In the genomic region with DNA sequence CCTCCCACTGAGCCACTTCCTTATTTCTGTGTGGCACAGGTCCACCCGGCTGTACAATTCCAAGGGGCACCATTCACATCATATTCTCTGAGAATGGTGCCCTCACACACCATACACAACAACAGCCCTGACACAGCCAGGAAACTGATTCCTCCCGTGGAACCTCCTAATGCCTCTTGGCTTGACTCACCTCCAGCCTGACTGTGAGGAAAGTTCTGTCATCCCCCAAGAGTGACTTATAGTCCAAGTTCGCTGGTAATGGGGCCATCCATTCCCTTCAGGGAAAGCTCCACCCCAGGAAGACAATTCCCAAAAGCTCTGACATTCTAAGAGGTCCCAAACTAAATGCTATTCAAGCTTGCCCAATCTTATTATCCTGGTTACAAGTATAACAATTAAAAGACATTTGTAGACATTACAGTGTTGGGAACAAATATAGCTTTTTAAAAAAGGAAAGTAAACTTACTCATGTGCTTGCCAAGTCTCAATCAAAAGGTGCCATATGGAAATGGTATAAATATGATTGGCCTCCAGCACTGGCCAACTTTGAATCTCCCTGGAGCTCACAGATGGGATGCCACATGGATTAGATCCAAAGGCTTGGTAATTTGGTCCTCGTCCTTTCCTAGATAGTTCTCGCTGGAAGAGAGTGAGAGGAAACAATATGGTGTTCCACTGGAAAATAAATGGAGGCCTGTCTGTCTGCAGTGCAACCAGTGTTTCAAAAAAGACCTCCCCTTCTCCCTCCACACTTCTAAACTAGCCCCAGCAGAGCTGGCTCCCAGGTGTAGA, we compare ENCODE assay signal across 35 cellular contexts. TPM values are rescaled to one million over a fixed set of nuclear protein-coding genes. Genes with fewer than 3 reads are reported as not detected.
DNase-seq lines count a peak whose midpoint lies in the region; ATAC-seq and TF ChIP-seq lines count a peak whose summit lies in the region.
"Had no signal": no experiment of that assay in that cellular context is flagged by ENCODE, and none has a peak within 500 bp of the region (broad histone marks: within the 10 kb centered on the region; RNA-seq: fewer than 3 reads in every experiment).

No MANE protein-coding gene starts in this region.

- H3K27me3 Mint-ChIP-seq in Calu3 (ENCODE audit: unreplicated experiment): peaks cover 34% of the 10 kb centered on the region

- peaks cover 15% of the 10 kb centered on the region for H3K4me1 Mint-ChIP-seq in Calu3 (ENCODE audit: low read depth, unreplicated experiment)

- DNase-seq in DMS 273 treated with DMSO at 0.1 percent for 48 hours (lab: John Stamatoyannopoulos, UW): peak; percentile 56
- DNase-seq in M059J (ENCODE audit: low read depth): peak; percentile 12
- peak; percentile 55 for DNase-seq in cerebellar cortex (ENCODE audit: low spot score)
- DNase-seq in middle frontal gyrus (ENCODE audit: extremely low spot score, low spot score): peak; percentile 11
- no peak for DNase-seq in Calu3
- DNase-seq in HT-29 (ENCODE audit: low spot score): no peak
- no peak for DNase-seq in right lobe of liver
- no peak for DNase-seq in WERI-Rb-1
- DNase-seq: activated CD4-positive, alpha-beta memory T cell treated with anti-CD3 and anti-CD28 coated beads for 36 hours; activated CD4-positive, CD25-positive, alpha-beta regulatory T cell treated with anti-CD3 and anti-CD28 coated beads, Interleukin-2, amount 50 U/mL, for 72 hours; activated naive CD4-positive, alpha-beta T cell; activated T-cell treated with anti-CD3 and anti-CD28 coated beads, Interleukin-2, amount 50 U/mL, for 72 hours; cerebellar nuclear complex; COR-L47; DMS79 treated with DMSO at 0.1 percent for 48 hours; hippocampal formation; left cardiac atrium; naive thymus-derived CD8-positive, alpha-beta T cell; NCI-H1092 treated with DMSO at 0.1 percent for 48 hours; NCI-H187 treated with DMSO at 0.1 percent for 48 hours; NCI-H526; NK-92 treated with Interleukin-12 subunit alpha and Interleukin-12 subunit beta, amount 100 ng/mL, for 24 hours; nucleus accumbens; PC-3; sigmoid colon; SK-N-SH; stimulated activated CD4-positive, alpha-beta T cell treated with anti-CD3 and anti-CD28 coated beads, Interleukin-4, amount 100 ng/mL, for 1 hour; stomach; thyroid gland had no signal

- H3K27ac Mint-ChIP-seq in Calu3 (ENCODE audit: unreplicated experiment): no peak overlapping the region
- H3K27ac Mint-ChIP-seq: activated CD4-positive, alpha-beta memory T cell treated with anti-CD3 and anti-CD28 coated beads for 36 hours; activated T-cell treated with anti-CD3 and anti-CD28 coated beads, Interleukin-2, amount 50 U/mL, for 72 hours; naive thymus-derived CD8-positive, alpha-beta T cell had no signal

- intact Hi-C loops in Calu3 (cut with micrococcal nuclease; ENCODE audit: unreplicated experiment) (no loop called here), right lobe of liver (cut with DNase I) (no loop called here)

- no peaks in the 10 kb centered on the region for H3K36me3 Mint-ChIP-seq in Calu3 (ENCODE audit: insufficient read depth, unreplicated experiment)
- H3K36me3 Mint-ChIP-seq: activated CD4-positive, alpha-beta memory T cell treated with anti-CD3 and anti-CD28 coated beads for 36 hours; naive thymus-derived CD8-positive, alpha-beta T cell had no signal

- no peak overlapping the region for H3K4me3 Mint-ChIP-seq in Calu3 (ENCODE audit: low read depth, unreplicated experiment)
- H3K4me3 Mint-ChIP-seq: activated CD4-positive, alpha-beta memory T cell treated with anti-CD3 and anti-CD28 coated beads for 36 hours; activated T-cell treated with anti-CD3 and anti-CD28 coated beads, Interleukin-2, amount 50 U/mL, for 72 hours; naive thymus-derived CD8-positive, alpha-beta T cell had no signal

- H3K4me3 ChIP-seq in right lobe of liver (no peak overlapping the region), WERI-Rb-1 (ENCODE audit: low read depth, low read length) (no peak overlapping the region)
- H3K4me3 ChIP-seq: esophagus muscularis mucosa, K562, lung, prostate gland, sigmoid colon, stomach, thyroid gland, vagina had no signal

- CTCF ChIA-PET in Calu3 (lab: Charles Lee): no interaction called here

- TF ChIP-seq CTCF in Calu3 (IDR thresholded peaks at IDR 0.05; ENCODE audit: unreplicated experiment): no peak
- TF ChIP-seq CTCF in right lobe of liver (IDR thresholded peaks at IDR 0.05): no peak
- TF ChIP-seq CTCF in WERI-Rb-1 (IDR thresholded peaks at IDR 0.05; ENCODE audit: low read depth, low read length): no peak

- H3K27ac ChIP-seq in right lobe of liver (no peak overlapping the region), WERI-Rb-1 (no peak overlapping the region)
- H3K27ac ChIP-seq: esophagus muscularis mucosa, prostate gland, sigmoid colon, stomach, thyroid gland, vagina had no signal

- no peaks in the 10 kb centered on the region for H3K9me3 Mint-ChIP-seq in Calu3 (ENCODE audit: low read depth, unreplicated experiment)

- WGBS in right lobe of liver (ENCODE audit: insufficient coverage, low coverage, low lambda C conversion rate, missing lambda C conversion rate): 62% methylated on average over 3 of the region's 5 CpGs

- TF ChIP-seq POLR2A in right lobe of liver (IDR thresholded peaks at IDR 0.05): no peak

- H3K27me3 ChIP-seq in right lobe of liver (no peaks in the 10 kb centered on the region), WERI-Rb-1 (ENCODE audit: insufficient read depth, low read depth, severe bottlenecking) (no peaks in the 10 kb centered on the region)
- H3K27me3 ChIP-seq: esophagus muscularis mucosa, sigmoid colon, stomach, thyroid gland, vagina had no signal

- H3K9me3 ChIP-seq in right lobe of liver (no peaks in the 10 kb centered on the region), WERI-Rb-1 (ENCODE audit: severe bottlenecking) (peaks cover 4% of the 10 kb centered on the region)
- H3K9me3 ChIP-seq: esophagus muscularis mucosa, prostate gland, sigmoid colon, SK-N-SH, stomach, thyroid gland, vagina had no signal

- H3K4me1 ChIP-seq in right lobe of liver: no peaks in the 10 kb centered on the region
- H3K4me1 ChIP-seq: prostate gland, sigmoid colon, stomach, vagina had no signal

- no peak for ATAC-seq in right lobe of liver
- ATAC-seq: activated T-cell treated with anti-CD3 and anti-CD28 coated beads, Interleukin-2, amount 50 U/mL, for 72 hours; HCT116; K562; left cardiac atrium; naive thymus-derived CD8-positive, alpha-beta T cell; PC-3 had no signal

- H3K36me3 ChIP-seq in right lobe of liver (no peaks in the 10 kb centered on the region), WERI-Rb-1 (no peaks in the 10 kb centered on the region)
- H3K36me3 ChIP-seq: esophagus muscularis mucosa, prostate gland, sigmoid colon, stomach, thyroid gland, vagina had no signal

- BruUV-seq in Calu3 (replicated peaks; lab: Mats Ljungman, UMichigan): no TSS peak

RNA-seq across cellular contexts. Expression of a gene that starts 56.3 kb away (rescaled TPM):
- total RNA-seq in M059J (2014; rRNA removed; shearing (Covaris generic)): 62.8 and 85.1 TPM in 2 replicates
- total RNA-seq in Calu3 (2022) (65.4 and 73.3 TPM in 2 replicates), right lobe of liver (10 to 100 TPM; 33.1 to 41.9 (median 35.9) TPM)
- total RNA-seq in HT-29 (2014; rRNA removed; shearing (Covaris generic)): 58.1 and 61.8 TPM in 2 replicates

Comparison
In these comparisons a context has a peak if more than half of its experiments do, and no peak if none do; other contexts are left out.
1. DNase-seq: peak in DMS 273 treated with DMSO at 0.1 percent for 48 hours (single experiment), M059J (single experiment), cerebellar cortex (single experiment) and middle frontal gyrus (single experiment); none in Calu3 (single experiment), HT-29 (single experiment), right lobe of liver (0 of 3) and WERI-Rb-1 (single experiment).